Comparison of ENCODE assay signal across 8 cellular contexts in genomic region chr9:66901141-66901540, GRCh38. TPM values are rescaled to one million over a fixed set of nuclear protein-coding genes. Genes with fewer than 3 reads are reported as not detected.
A peak's percentile ranks its signal among the peaks of the same experiment; 100 is the strongest.
DNase-seq lines count a peak whose midpoint lies in the region; ATAC-seq and TF ChIP-seq lines count a peak whose summit lies in the region.
"Not testable (repeated sequence)": the region's sequence is repeated elsewhere in the genome, so short reads cannot be mapped to it uniquely, and the experiment has no call there.

No MANE protein-coding gene starts in this region.

- H3K27ac ChIP-seq in right atrium auricular region (peak overlapping the region; percentile 77 to 82), upper lobe of left lung (peak overlapping the region in 3 of 4 donors; percentile 61 to 81 (median 69))
- H3K27ac ChIP-seq in neural progenitor cell: not testable (repeated sequence)

- ATAC-seq in GM18505 (IDR thresholded peaks at IDR 0.05; ENCODE audit: unreplicated experiment) (peak; percentile 15), HG03439 (IDR thresholded peaks at IDR 0.05; ENCODE audit: unreplicated experiment) (peak; percentile 27), upper lobe of left lung (ENCODE audit: low FRiP score in 2 of 2) (peak; percentile 6 to 20)

- peak overlapping the region; percentile 83 for H3K4me2 ChIP-seq in neural progenitor cell

- not testable (repeated sequence) for H3K27me3 ChIP-seq in H7 (ENCODE audit: control insufficient read depth, insufficient read depth, low read length); right atrium auricular region; neural progenitor cell; upper lobe of left lung

- H3K4me3 Mint-ChIP-seq in T-helper 1 cell treated with Interleukin-12 subunit alpha and Interleukin-12 subunit beta and Interleukin-4 antibody, amounts not matched to agents 30 μg/mL and 1 μg/mL, for 36 hours: peak overlapping the region; percentile 97
- H3K4me3 Mint-ChIP-seq in neural progenitor cell: peak overlapping the region; percentile 93

- H3K36me3 ChIP-seq in H7 (replicated peaks; ENCODE audit: control insufficient read depth, insufficient read depth, low read length); right atrium auricular region; neural progenitor cell; upper lobe of left lung: not testable (repeated sequence)

- TF ChIP-seq POLR2A in GM18505 (IDR thresholded peaks at IDR 0.05; ENCODE audit: borderline replicate concordance, extremely low read depth, insufficient read depth, insufficient read length); upper lobe of left lung (IDR thresholded peaks at IDR 0.05): not testable (repeated sequence)

- DNase-seq in H7; cardiac fibroblast (ENCODE audit: low read depth in 2 of 2); right atrium auricular region (ENCODE audit: low spot score); neural progenitor cell (ENCODE audit: low spot score); upper lobe of left lung: not testable (repeated sequence)

- H3F3A ChIP-seq in neural progenitor cell (ENCODE audit: low read depth): not testable (repeated sequence)

- TF ChIP-seq EP300 in upper lobe of left lung (IDR thresholded peaks at IDR 0.05): not testable (repeated sequence)

- TF ChIP-seq CTCF in cardiac fibroblast (IDR thresholded peaks at IDR 0.05; ENCODE audit: low read depth, low read length); right atrium auricular region (IDR thresholded peaks at IDR 0.05); neural progenitor cell (IDR thresholded peaks at IDR 0.05); upper lobe of left lung (IDR thresholded peaks at IDR 0.05): not testable (repeated sequence)

- not testable (repeated sequence) for H3K9me3 ChIP-seq in right atrium auricular region; neural progenitor cell (ENCODE audit: low read depth); upper lobe of left lung

- H3K9me3 Mint-ChIP-seq in T-helper 1 cell treated with Interleukin-12 subunit alpha and Interleukin-12 subunit beta and Interleukin-4 antibody, amounts not matched to agents 30 μg/mL and 1 μg/mL, for 36 hours; neural progenitor cell: not testable (repeated sequence)

- not testable (repeated sequence) for H3K36me3 Mint-ChIP-seq in T-helper 1 cell treated with Interleukin-12 subunit alpha and Interleukin-12 subunit beta and Interleukin-4 antibody, amounts not matched to agents 30 μg/mL and 1 μg/mL, for 36 hours (ENCODE audit: low read depth); neural progenitor cell

- not testable (repeated sequence) for H3K9ac ChIP-seq in neural progenitor cell

- not testable (repeated sequence) for H3K27ac Mint-ChIP-seq in T-helper 1 cell treated with Interleukin-12 subunit alpha and Interleukin-12 subunit beta and Interleukin-4 antibody, amounts not matched to agents 30 μg/mL and 1 μg/mL, for 36 hours; neural progenitor cell

- H4K20me1 ChIP-seq in neural progenitor cell (ENCODE audit: low read depth): not testable (repeated sequence)

- not testable (repeated sequence) for H3K79me2 ChIP-seq in neural progenitor cell (ENCODE audit: low read depth)

- H3K27me3 Mint-ChIP-seq in T-helper 1 cell treated with Interleukin-12 subunit alpha and Interleukin-12 subunit beta and Interleukin-4 antibody, amounts not matched to agents 30 μg/mL and 1 μg/mL, for 36 hours (ENCODE audit: low read depth); neural progenitor cell (ENCODE audit: insufficient read depth, low read depth): not testable (repeated sequence)

- H3K4me3 ChIP-seq in H7 (ENCODE audit: insufficient read depth, low read depth, low read length) (peak overlapping the region; percentile 38), cardiac fibroblast (replicated peaks in 1 of 2; ENCODE audit: low read depth in 2 of 2, low read length in 2 of 2) (peak overlapping the region; percentile 46 to 54), right atrium auricular region (peak overlapping the region; percentile 54 to 60), neural progenitor cell (peak overlapping the region; percentile 57), upper lobe of left lung (peak overlapping the region; percentile 1 to 58 (median 50))

- not testable (repeated sequence) for H2AFZ ChIP-seq in neural progenitor cell (replicated peaks)

- WGBS in upper lobe of left lung, 2 donors: 5 to 16% methylated on average over 4 to 6 of the region's 8 CpGs

- H3K4me1 ChIP-seq in right atrium auricular region, neural progenitor cell, upper lobe of left lung: not testable (repeated sequence)

- H3K4me1 Mint-ChIP-seq in T-helper 1 cell treated with Interleukin-12 subunit alpha and Interleukin-12 subunit beta and Interleukin-4 antibody, amounts not matched to agents 30 μg/mL and 1 μg/mL, for 36 hours (ENCODE audit: low read depth); neural progenitor cell: not testable (repeated sequence)

RNA-seq across cellular contexts. Expression of gene ZNF658, which starts 0.6 kb away (rescaled TPM):
- total RNA-seq in H7 (2014; rRNA removed; shearing (Covaris generic)): 1.9 and 3.7 TPM in 2 replicates
- total RNA-seq in right atrium auricular region (1 to 10 TPM; 4.3 to 8.6 TPM), neural progenitor cell (ENCODE audit: low replicate concordance) (9.1 and 16.9 TPM in 2 replicates), upper lobe of left lung (1 to 10 TPM in 5 of 6 donors, under 1 TPM in 1; 0.55 to 6.8 (median 4.6) TPM)
